ENCODE assay signal across 32 cellular contexts in genomic region chr1:2507744-2508155, GRCh38. TPM values are rescaled to one million over a fixed set of nuclear protein-coding genes. Genes with fewer than 3 reads are reported as not detected.
"Had no signal": no experiment of that assay in that cellular context is flagged by ENCODE, and none has a peak within 500 bp of the region (broad histone marks: within the 10 kb centered on the region; RNA-seq: fewer than 3 reads in every experiment).

No MANE protein-coding gene starts in this region.

- H3K27ac Mint-ChIP-seq: activated CD4-positive, alpha-beta memory T cell treated with anti-CD3 and anti-CD28 coated beads for 36 hours; activated CD4-positive, alpha-beta T cell treated with anti-CD3 and anti-CD28 coated beads, Interleukin-2, amount 10 ng/mL, durations not matched to agents 24 days and 14 days; activated naive CD4-positive, alpha-beta T cell treated with anti-CD3 and anti-CD28 coated beads, Interleukin-2, amount 10 ng/mL, durations not matched to agents 7 days and 5 days; activated naive CD8-positive, alpha-beta T cell treated with anti-CD3 and anti-CD28 coated beads, Interleukin-2, amount 10 ng/mL, durations not matched to agents 7 days and 5 days; nephron; stimulated activated memory B cell treated with anti-CD40 and anti-IgM and Interleukin-4, amounts not matched to agents 10 μg/mL and 1 μg/mL and 100 μg/mL, for 72 hours had no signal

- H3K4me2 ChIP-seq: smooth muscle cell had no signal

- H3K9me3 ChIP-seq: ascending aorta, gastrocnemius medialis, neutrophil, pancreas, prostate gland, suprapubic skin, tibial artery had no signal

- ATAC-seq: gastrocnemius medialis; stimulated activated memory B cell treated with anti-CD40 and anti-IgM and Interleukin-4, amounts not matched to agents 10 μg/mL and 1 μg/mL and 100 μg/mL, for 72 hours had no signal

- H3K27me3 ChIP-seq: brain microvascular endothelial cell had no signal

- H3K4me3 Mint-ChIP-seq: activated CD4-positive, alpha-beta memory T cell treated with anti-CD3 and anti-CD28 coated beads for 36 hours; activated CD4-positive, alpha-beta T cell treated with anti-CD3 and anti-CD28 coated beads, Interleukin-2, amount 10 ng/mL, durations not matched to agents 24 days and 14 days; activated naive CD4-positive, alpha-beta T cell treated with anti-CD3 and anti-CD28 coated beads, Interleukin-2, amount 10 ng/mL, durations not matched to agents 7 days and 5 days; activated naive CD8-positive, alpha-beta T cell treated with anti-CD3 and anti-CD28 coated beads, Interleukin-2, amount 10 ng/mL, durations not matched to agents 7 days and 5 days; nephron; stimulated activated memory B cell treated with anti-CD40 and anti-IgM and Interleukin-4, amounts not matched to agents 10 μg/mL and 1 μg/mL and 100 μg/mL, for 72 hours had no signal

- H3K9me3 Mint-ChIP-seq: activated CD4-positive, alpha-beta memory T cell treated with anti-CD3 and anti-CD28 coated beads for 36 hours; activated CD4-positive, alpha-beta T cell treated with anti-CD3 and anti-CD28 coated beads, Interleukin-2, amount 10 ng/mL, durations not matched to agents 24 days and 14 days; activated naive CD4-positive, alpha-beta T cell treated with anti-CD3 and anti-CD28 coated beads, Interleukin-2, amount 10 ng/mL, durations not matched to agents 7 days and 5 days; activated naive CD8-positive, alpha-beta T cell treated with anti-CD3 and anti-CD28 coated beads, Interleukin-2, amount 10 ng/mL, durations not matched to agents 7 days and 5 days; nephron; stimulated activated memory B cell treated with anti-CD40 and anti-IgM and Interleukin-4, amounts not matched to agents 10 μg/mL and 1 μg/mL and 100 μg/mL, for 72 hours had no signal

- H3K4me3 ChIP-seq: ascending aorta, coronary artery, dorsolateral prefrontal cortex, gastrocnemius medialis, pancreas, prostate gland, smooth muscle cell, suprapubic skin, tibial artery had no signal

- H3K27ac ChIP-seq: ascending aorta, brain microvascular endothelial cell, coronary artery, gastrocnemius medialis, neutrophil, pancreas, prostate gland, suprapubic skin, tibial artery had no signal

- FAIRE-seq: islet of Langerhans, pancreas had no signal

- H3K27me3 Mint-ChIP-seq: activated CD4-positive, alpha-beta memory T cell treated with anti-CD3 and anti-CD28 coated beads for 36 hours; activated CD4-positive, alpha-beta T cell treated with anti-CD3 and anti-CD28 coated beads, Interleukin-2, amount 10 ng/mL, durations not matched to agents 24 days and 14 days; activated naive CD4-positive, alpha-beta T cell treated with anti-CD3 and anti-CD28 coated beads, Interleukin-2, amount 10 ng/mL, durations not matched to agents 7 days and 5 days; activated naive CD8-positive, alpha-beta T cell treated with anti-CD3 and anti-CD28 coated beads, Interleukin-2, amount 10 ng/mL, durations not matched to agents 7 days and 5 days; stimulated activated memory B cell treated with anti-CD40 and anti-IgM and Interleukin-4, amounts not matched to agents 10 μg/mL and 1 μg/mL and 100 μg/mL, for 72 hours had no signal

- H3K4me1 Mint-ChIP-seq: activated CD4-positive, alpha-beta T cell treated with anti-CD3 and anti-CD28 coated beads, Interleukin-2, amount 10 ng/mL, durations not matched to agents 24 days and 14 days; activated naive CD4-positive, alpha-beta T cell treated with anti-CD3 and anti-CD28 coated beads, Interleukin-2, amount 10 ng/mL, durations not matched to agents 7 days and 5 days; activated naive CD8-positive, alpha-beta T cell treated with anti-CD3 and anti-CD28 coated beads, Interleukin-2, amount 10 ng/mL, durations not matched to agents 7 days and 5 days; stimulated activated memory B cell treated with anti-CD40 and anti-IgM and Interleukin-4, amounts not matched to agents 10 μg/mL and 1 μg/mL and 100 μg/mL, for 72 hours had no signal

- H3K4me1 ChIP-seq: ascending aorta, pancreas, prostate gland had no signal

- DNase-seq: activated CD4-positive, alpha-beta memory T cell treated with anti-CD3 and anti-CD28 coated beads for 36 hours; activated CD4-positive, alpha-beta T cell treated with anti-CD3 and anti-CD28 coated beads, Interleukin-2, amount 10 ng/mL, durations not matched to agents 24 days and 14 days; activated CD4-positive, CD25-positive, alpha-beta regulatory T cell treated with anti-CD3 and anti-CD28 coated beads, Interleukin-2, amount 50 U/mL, for 72 hours; activated CD8-positive, alpha-beta memory T cell treated with anti-CD3 and anti-CD28 coated beads, Interleukin-2, amount 50 U/mL, for 4 hours; activated gamma-delta T cell; activated naive CD4-positive, alpha-beta T cell treated with anti-CD3 and anti-CD28 coated beads, Interleukin-2, amount 10 ng/mL, durations not matched to agents 7 days and 5 days; activated naive CD8-positive, alpha-beta T cell treated with anti-CD3 and anti-CD28 coated beads, Interleukin-2, amount 10 ng/mL, durations not matched to agents 7 days and 5 days; activated T-cell treated with anti-CD3 and anti-CD28 coated beads, Interleukin-2, amount 50 U/mL, for 1 hour; brain microvascular endothelial cell; dorsolateral prefrontal cortex; effector memory CD4-positive, alpha-beta T cell; erythroblast; gastrocnemius medialis; glutamatergic neuron; mammary epithelial cell; pancreas; retina; stimulated activated CD4-positive, alpha-beta T cell treated with anti-CD3 and anti-CD28 coated beads, Interleukin-1b, Interleukin-23, amount 100 ng/mL, for 48 hours; stimulated activated CD4-positive, alpha-beta T cell treated with anti-CD3 and anti-CD28 coated beads, Interleukin-4, amount 100 ng/mL, for 4 hours; stimulated activated CD8-positive, alpha-beta memory T cell treated with anti-CD3 and anti-CD28 coated beads, Interleukin-4, amount 100 ng/mL, for 48 hours; T-helper 2 cell; tibial artery had no signal

RNA-seq across cellular contexts. Expression of gene HES5, which starts 22.3 kb away (rescaled TPM):
- total RNA-seq: activated CD4-positive, alpha-beta T cell treated with anti-CD3 and anti-CD28 coated beads, Interleukin-2, amount 10 ng/mL, durations not matched to agents 24 days and 14 days; activated naive CD8-positive, alpha-beta T cell treated with anti-CD3 and anti-CD28 coated beads, Interleukin-2, amount 10 ng/mL, durations not matched to agents 7 days and 5 days; ascending aorta; mammary epithelial cell had no signal
- polyA plus RNA-seq: liver, mammary epithelial cell had no signal

RNA-seq across cellular contexts. Expression of gene PLCH2, which starts 31.7 kb away (rescaled TPM):
- total RNA-seq: ascending aorta, gastrocnemius medialis had no signal

RNA-seq across cellular contexts. Expression of gene TNFRSF14, which starts 48.4 kb away (rescaled TPM):
- total RNA-seq: smooth muscle cell had no signal
- polyA plus RNA-seq: smooth muscle cell had no signal
